In the genomic region with DNA sequence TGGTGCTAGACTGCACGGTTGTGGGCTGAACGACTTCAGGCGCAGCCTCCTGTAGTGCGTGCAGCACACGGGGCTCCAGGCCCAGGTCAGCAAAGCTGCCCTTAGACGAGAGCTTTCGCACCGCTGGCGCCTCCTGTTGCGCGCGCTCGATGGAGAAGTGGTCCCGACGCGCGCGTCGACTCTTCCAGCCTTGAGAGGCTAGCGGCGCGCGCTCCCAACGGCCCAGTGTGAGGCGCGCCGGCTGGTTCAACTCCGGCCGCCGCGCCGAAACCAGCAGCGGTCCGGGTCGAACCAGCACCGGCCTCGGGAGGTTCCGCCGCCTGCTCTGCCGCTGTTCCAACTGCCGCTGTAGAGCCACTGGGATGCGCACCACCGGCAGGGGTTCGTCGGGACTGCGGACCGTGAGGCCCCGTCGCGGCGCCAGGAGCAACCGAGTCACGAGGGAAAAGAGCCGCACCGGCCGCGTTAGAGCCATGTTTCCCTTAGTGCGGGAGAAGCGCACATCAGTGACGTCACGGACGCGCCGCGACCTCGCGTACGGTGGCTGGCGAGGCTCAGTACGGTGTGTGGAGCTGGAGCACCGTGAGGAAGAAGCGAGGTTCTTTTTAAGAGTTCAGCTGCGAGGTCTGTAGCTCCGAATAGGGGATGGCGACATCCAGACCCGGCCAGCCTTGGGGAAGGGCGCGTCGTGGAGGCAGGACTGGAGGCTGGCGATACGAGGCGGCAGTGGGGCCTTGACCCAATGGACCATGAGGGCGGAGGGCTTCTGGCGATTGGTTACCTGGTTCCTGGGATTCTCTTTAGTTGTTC, we compare ENCODE assay signal across 8 cellular contexts. TPM values are rescaled to one million over a fixed set of nuclear protein-coding genes. Genes with fewer than 3 reads are reported as not detected.
DNase-seq lines count a peak whose midpoint lies in the region; ATAC-seq and TF ChIP-seq lines count a peak whose summit lies in the region.

DDX28 (minus strand) TSS at position 505 of the 810 bp plus-strand sequence; CDS start at position 475, 30 bp downstream.
DUS2 (plus strand) TSS at position 557 of the 810 bp plus-strand sequence. CDS start 14,740 bp downstream, outside the sequence.

- peaks cover 21% of the 10 kb centered on the region for H3K36me3 Mint-ChIP-seq in activated naive CD8-positive, alpha-beta T cell treated with anti-CD3 and anti-CD28 coated beads, Interleukin-2, amount 10 ng/mL, durations not matched to agents 7 days and 5 days

- POLR2A ChIA-PET in activated naive CD8-positive, alpha-beta T cell treated with anti-CD3 and anti-CD28 coated beads, Interleukin-2, amount 10 ng/mL, durations not matched to agents 7 days and 5 days (lab: Charles Lee): interaction anchor here (0.5 to 3.8 kb wide), 23 partner anchors 8 to 346 kb away, joined by 3 to 76 read pairs (median 4); partner anchors contain the start of genes DPEP2 and PSMB10

- H3K36me3 ChIP-seq in ovary (no peaks in the 10 kb centered on the region), thymus (ENCODE audit: control insufficient read depth, insufficient read depth) (peaks cover 6% of the 10 kb centered on the region)

- DNase-seq in GM10266 (ENCODE audit: extremely low spot score) (peak; percentile 90), NCI-H1105 treated with DMSO at 0.1 percent for 48 hours (lab: John Stamatoyannopoulos, UW) (peak; percentile 57), SW 1271 (lab: John Stamatoyannopoulos, UW) (peak; percentile 68 to 77), Right ventricle myocardium superior (peak; percentile 98), ovary (peak; percentile 87 to 96 (median 92))
- DNase-seq in activated naive CD8-positive, alpha-beta T cell treated with anti-CD3 and anti-CD28 coated beads, Interleukin-2, amount 10 ng/mL, durations not matched to agents 7 days and 5 days: peak; percentile 97

- peak within 1 kb of the TSS; percentile 74 to 77 for H3K27ac ChIP-seq in ovary
- peak within 1 kb of the TSS; percentile 82 for H3K27ac ChIP-seq in thymus (ENCODE audit: low read depth)

- ATAC-seq in HG02610 (IDR thresholded peaks at IDR 0.05; ENCODE audit: unreplicated experiment) (peak; percentile 74), Right ventricle myocardium superior (ENCODE audit: poor library complexity) (peak; percentile 99)
- ATAC-seq in activated naive CD8-positive, alpha-beta T cell treated with anti-CD3 and anti-CD28 coated beads, Interleukin-2, amount 10 ng/mL, durations not matched to agents 7 days and 5 days (ENCODE audit: low read depth): peak; percentile 93

- no peaks in the 10 kb centered on the region for H3K9me3 Mint-ChIP-seq in activated naive CD8-positive, alpha-beta T cell treated with anti-CD3 and anti-CD28 coated beads, Interleukin-2, amount 10 ng/mL, durations not matched to agents 7 days and 5 days

- no peaks in the 10 kb centered on the region for H3K27me3 Mint-ChIP-seq in activated naive CD8-positive, alpha-beta T cell treated with anti-CD3 and anti-CD28 coated beads, Interleukin-2, amount 10 ng/mL, durations not matched to agents 7 days and 5 days

- 0% methylated on average over 41 to 84 of the region's 84 CpGs for WGBS in ovary, 3 donors
- under 1% methylated on average over 84 of the region's 84 CpGs for WGBS in thymus

- intact Hi-C loops in Right ventricle myocardium superior (cut with DNase I) (no loop called here), ovary (cut with DNase I) (loop anchor here in 1 of 4 donors (10.0 kb wide), 1 partner anchor 348 kb away; no protein-coding TSS in a partner anchor)

- peak; percentile 70 for TF ChIP-seq POLR2A in ovary (IDR thresholded peaks at IDR 0.05)

- no peak for TF ChIP-seq EP300 in ovary (IDR thresholded peaks at IDR 0.05)

- peaks cover 25% of the 10 kb centered on the region for H3K4me1 Mint-ChIP-seq in activated naive CD8-positive, alpha-beta T cell treated with anti-CD3 and anti-CD28 coated beads, Interleukin-2, amount 10 ng/mL, durations not matched to agents 7 days and 5 days

- no peak for TF ChIP-seq CTCF in GM10266 (IDR thresholded peaks at IDR 0.05; ENCODE audit: control insufficient read depth, insufficient read depth, low read depth, missing control alignments)
- peak in 1 of 3 donors; percentile 37 for TF ChIP-seq CTCF in ovary (IDR thresholded peaks at IDR 0.05)

- peak within 1 kb of the TSS; percentile 97 for H3K4me3 Mint-ChIP-seq in activated naive CD8-positive, alpha-beta T cell treated with anti-CD3 and anti-CD28 coated beads, Interleukin-2, amount 10 ng/mL, durations not matched to agents 7 days and 5 days

- H3K27ac Mint-ChIP-seq in activated naive CD8-positive, alpha-beta T cell treated with anti-CD3 and anti-CD28 coated beads, Interleukin-2, amount 10 ng/mL, durations not matched to agents 7 days and 5 days: peak within 1 kb of the TSS; percentile 97

- H3K4me1 ChIP-seq in ovary (ENCODE audit: insufficient read depth) (peaks cover 9% of the 10 kb centered on the region), thymus (ENCODE audit: control insufficient read depth, insufficient read depth, low read length) (peaks cover 9% of the 10 kb centered on the region)

- H3K4me3 ChIP-seq in ovary: peak within 1 kb of the TSS; percentile 92
- peak within 1 kb of the TSS; percentile 79 for H3K4me3 ChIP-seq in thymus (ENCODE audit: low read length)

- H3K9me3 ChIP-seq in ovary (no peaks in the 10 kb centered on the region), thymus (ENCODE audit: control insufficient read depth) (no peaks in the 10 kb centered on the region)

- H3K27me3 ChIP-seq in ovary (no peaks in the 10 kb centered on the region), thymus (ENCODE audit: control insufficient read depth, insufficient read depth) (no peaks in the 10 kb centered on the region)

RNA-seq across cellular contexts. Expression of gene DDX28, which starts in this region (rescaled TPM):
- 10 to 100 TPM; 15.2 to 17.0 TPM for total RNA-seq in activated naive CD8-positive, alpha-beta T cell treated with anti-CD3 and anti-CD28 coated beads, Interleukin-2, amount 10 ng/mL, durations not matched to agents 7 days and 5 days
- total RNA-seq in Right ventricle myocardium superior (7.2 TPM), ovary (10 to 100 TPM in 3 of 7 donors, 1 to 10 TPM in 4; 6.8 to 14.0 (median 9.7) TPM)
- polyA plus RNA-seq in ovary (1 to 10 TPM; 9.2 to 9.3 TPM), thymus (11.9 TPM)

RNA-seq across cellular contexts. Expression of gene DUS2, which starts in this region (rescaled TPM):
- 10 to 100 TPM; 21.1 to 25.2 TPM for total RNA-seq in activated naive CD8-positive, alpha-beta T cell treated with anti-CD3 and anti-CD28 coated beads, Interleukin-2, amount 10 ng/mL, durations not matched to agents 7 days and 5 days
- total RNA-seq in Right ventricle myocardium superior (5.7 TPM), ovary (10 to 100 TPM in 2 of 7 donors, 1 to 10 TPM in 5; 4.8 to 15.7 (median 8.5) TPM)
- polyA plus RNA-seq in ovary (1 to 10 TPM; 5.4 to 9.5 TPM), thymus (12.2 TPM)

Comparison
In these comparisons a context has a peak if more than half of its experiments do, and no peak if none do; other contexts are left out.
1. Peak in every context shown above with its lines: DNase-seq, ATAC-seq, H3K4me3 ChIP-seq and H3K27ac ChIP-seq.